Comparison of ENCODE assay signal across 9 cellular contexts in genomic region chr4:74159397-74159709, GRCh38. TPM values are rescaled to one million over a fixed set of nuclear protein-coding genes. Genes with fewer than 3 reads are reported as not detected.
DNase-seq lines count a peak whose midpoint lies in the region; ATAC-seq, FAIRE-seq and TF ChIP-seq lines count a peak whose summit lies in the region.
"Had no signal": no experiment of that assay in that cellular context is flagged by ENCODE, and none has a peak within 500 bp of the region (broad histone marks: within the 10 kb centered on the region; RNA-seq: fewer than 3 reads in every experiment).

No MANE protein-coding gene starts in this region.

- peaks cover 13% of the 10 kb centered on the region for H3K4me1 ChIP-seq in iPS-20b (ENCODE audit: insufficient read depth, low read length)
- peaks cover 3% of the 10 kb centered on the region for H3K4me1 ChIP-seq in thymus (ENCODE audit: control insufficient read depth, insufficient read depth, low read length)

- H3K27ac ChIP-seq in iPS-20b (ENCODE audit: low read length) (no peak overlapping the region), thymus (ENCODE audit: low read depth) (no peak overlapping the region)

- H3K9ac ChIP-seq in iPS-20b (ENCODE audit: low read depth, low read length): peak overlapping the region; percentile 90; the same call in 1 of the 2 replicates

- H3K27me3 ChIP-seq in iPS-20b (ENCODE audit: insufficient read depth, low read length) (no peaks in the 10 kb centered on the region), thymus (ENCODE audit: control insufficient read depth, insufficient read depth) (no peaks in the 10 kb centered on the region)

- DNase-seq in activated naive CD4-positive, alpha-beta T cell treated with anti-CD3 and anti-CD28 coated beads, Interleukin-2, amount 10 ng/mL, durations not matched to agents 7 days and 5 days: no peak
- DNase-seq in activated naive CD4-positive, alpha-beta T cell treated with anti-CD3 and anti-CD28 coated beads, Interleukin-2, amount 50 U/mL, for 16 hours: no peak
- no peak for DNase-seq in activated CD8-positive, alpha-beta T cell treated with anti-CD3 and anti-CD28 coated beads, Interleukin-2, amount 10 ng/mL, durations not matched to agents 7 days and 5 days
- DNase-seq in hepatic stellate cell (ENCODE audit: low spot score) (no peak), GM12892 (ENCODE audit: insufficient read length) (no peak)
- DNase-seq: NCI-H510A had no signal

- no peaks in the 10 kb centered on the region for H3K9me3 ChIP-seq in iPS-20b (ENCODE audit: insufficient read depth, low read depth, low read length)
- no peaks in the 10 kb centered on the region for H3K9me3 ChIP-seq in thymus (ENCODE audit: control insufficient read depth)

- peak overlapping the region; percentile 77 for H3K4me3 Mint-ChIP-seq in activated naive CD4-positive, alpha-beta T cell treated with anti-CD3 and anti-CD28 coated beads, Interleukin-2, amount 10 ng/mL, durations not matched to agents 7 days and 5 days
- peak overlapping the region; percentile 82 for H3K4me3 Mint-ChIP-seq in activated CD8-positive, alpha-beta T cell treated with anti-CD3 and anti-CD28 coated beads, Interleukin-2, amount 10 ng/mL, durations not matched to agents 7 days and 5 days

- peaks cover 22% of the 10 kb centered on the region for H3K4me1 Mint-ChIP-seq in activated naive CD4-positive, alpha-beta T cell treated with anti-CD3 and anti-CD28 coated beads, Interleukin-2, amount 10 ng/mL, durations not matched to agents 7 days and 5 days
- peaks cover 18% of the 10 kb centered on the region for H3K4me1 Mint-ChIP-seq in activated CD8-positive, alpha-beta T cell treated with anti-CD3 and anti-CD28 coated beads, Interleukin-2, amount 10 ng/mL, durations not matched to agents 7 days and 5 days (ENCODE audit: low read depth)

- POLR2A ChIA-PET in activated CD8-positive, alpha-beta T cell treated with anti-CD3 and anti-CD28 coated beads, Interleukin-2, amount 10 ng/mL, durations not matched to agents 7 days and 5 days (lab: Charles Lee): no interaction called here

- H3K36me3 Mint-ChIP-seq in activated naive CD4-positive, alpha-beta T cell treated with anti-CD3 and anti-CD28 coated beads, Interleukin-2, amount 10 ng/mL, durations not matched to agents 7 days and 5 days: peaks cover 12% of the 10 kb centered on the region
- H3K36me3 Mint-ChIP-seq in activated CD8-positive, alpha-beta T cell treated with anti-CD3 and anti-CD28 coated beads, Interleukin-2, amount 10 ng/mL, durations not matched to agents 7 days and 5 days (ENCODE audit: low read depth): peaks cover 32% of the 10 kb centered on the region

- no peak overlapping the region for H3K27ac Mint-ChIP-seq in activated naive CD4-positive, alpha-beta T cell treated with anti-CD3 and anti-CD28 coated beads, Interleukin-2, amount 10 ng/mL, durations not matched to agents 7 days and 5 days
- H3K27ac Mint-ChIP-seq in activated CD8-positive, alpha-beta T cell treated with anti-CD3 and anti-CD28 coated beads, Interleukin-2, amount 10 ng/mL, durations not matched to agents 7 days and 5 days: no peak overlapping the region

- no peak for TF ChIP-seq POLR2A in GM12892 (IDR thresholded peaks at IDR 0.05; ENCODE audit: low read depth, low read length)

- H3K4me3 ChIP-seq in iPS-20b (ENCODE audit: low read length): peak overlapping the region; percentile 76
- H3K4me3 ChIP-seq in thymus (ENCODE audit: low read length): peak overlapping the region; percentile 77

- H3K9me3 Mint-ChIP-seq in activated naive CD4-positive, alpha-beta T cell treated with anti-CD3 and anti-CD28 coated beads, Interleukin-2, amount 10 ng/mL, durations not matched to agents 7 days and 5 days: no peaks in the 10 kb centered on the region
- H3K9me3 Mint-ChIP-seq in activated CD8-positive, alpha-beta T cell treated with anti-CD3 and anti-CD28 coated beads, Interleukin-2, amount 10 ng/mL, durations not matched to agents 7 days and 5 days (ENCODE audit: insufficient read depth): no peaks in the 10 kb centered on the region

- FAIRE-seq in GM12892 (lab: Jason Lieb, UNC): no peak

- 97% methylated on average over 1 of the region's 1 CpG for WGBS in thymus

- peaks cover 16% of the 10 kb centered on the region for H3K27me3 Mint-ChIP-seq in activated naive CD4-positive, alpha-beta T cell treated with anti-CD3 and anti-CD28 coated beads, Interleukin-2, amount 10 ng/mL, durations not matched to agents 7 days and 5 days
- peaks cover 19% of the 10 kb centered on the region for H3K27me3 Mint-ChIP-seq in activated CD8-positive, alpha-beta T cell treated with anti-CD3 and anti-CD28 coated beads, Interleukin-2, amount 10 ng/mL, durations not matched to agents 7 days and 5 days (ENCODE audit: low read depth)

- H3K36me3 ChIP-seq in iPS-20b (ENCODE audit: insufficient read depth, low read depth, low read length): peaks cover 31% of the 10 kb centered on the region
- no peaks in the 10 kb centered on the region for H3K36me3 ChIP-seq in thymus (ENCODE audit: control insufficient read depth, insufficient read depth)

- CTCF ChIA-PET in activated naive CD4-positive, alpha-beta T cell treated with anti-CD3 and anti-CD28 coated beads, Interleukin-2, amount 10 ng/mL, durations not matched to agents 7 days and 5 days (lab: Charles Lee): interaction anchor here (1.0 to 1.5 kb wide), 2 partner anchors 19 to 25 kb away, joined by 3 read pairs; no protein-coding TSS in a partner anchor
- CTCF ChIA-PET in activated CD8-positive, alpha-beta T cell treated with anti-CD3 and anti-CD28 coated beads, Interleukin-2, amount 10 ng/mL, durations not matched to agents 7 days and 5 days (lab: Charles Lee): no interaction called here

- ATAC-seq in activated CD8-positive, alpha-beta T cell treated with anti-CD3 and anti-CD28 coated beads, Interleukin-2, amount 10 ng/mL, durations not matched to agents 7 days and 5 days: no peak
- ATAC-seq in HG03280 (IDR thresholded peaks at IDR 0.05; ENCODE audit: unreplicated experiment): no peak

RNA-seq across cellular contexts. Expression of gene MTHFD2L, which starts 1.4 kb away (rescaled TPM):
- total RNA-seq in activated CD8-positive, alpha-beta T cell treated with anti-CD3 and anti-CD28 coated beads, Interleukin-2, amount 10 ng/mL, durations not matched to agents 7 days and 5 days: 1 to 10 TPM; 5.3 to 5.5 TPM
- polyA plus RNA-seq in thymus: 16.9 TPM
- 8.7 TPM for polyA plus RNA-seq in GM12892 (2012; ENCODE audit: missing spikeins)
